ENCODE assay signal across 8 cellular contexts in genomic region chr10:123007558-123008378, GRCh38. TPM values are rescaled to one million over a fixed set of nuclear protein-coding genes. Genes with fewer than 3 reads are reported as not detected.
DNase-seq lines count a peak whose midpoint lies in the region; ATAC-seq and TF ChIP-seq lines count a peak whose summit lies in the region.

No MANE protein-coding gene starts in this region.

- no peak overlapping the region for H3K18ac ChIP-seq in mesenchymal stem cell (ENCODE audit: low read depth in 1 of 2, low read length in 2 of 2)

- H2BK15ac ChIP-seq in mesenchymal stem cell (ENCODE audit: low read depth, poor library complexity, severe bottlenecking): no peak overlapping the region

- peaks cover 19% of the 10 kb centered on the region for H3K79me1 ChIP-seq in mesenchymal stem cell (replicated peaks; ENCODE audit: low read length, poor library complexity, severe bottlenecking)

- H2BK5ac ChIP-seq in mesenchymal stem cell (ENCODE audit: low read depth, low read length, poor library complexity, severe bottlenecking): no peak overlapping the region

- no peaks in the 10 kb centered on the region for H3K27me3 ChIP-seq in mesenchymal stem cell (ENCODE audit: control insufficient read depth in 1 of 2, insufficient read depth in 1 of 2, low read length in 2 of 2)

- H3K9ac ChIP-seq in mesenchymal stem cell (ENCODE audit: low read length): peak overlapping the region; percentile 96

- no peaks in the 10 kb centered on the region for H3K4me1 ChIP-seq in mesenchymal stem cell (ENCODE audit: control insufficient read depth, insufficient read depth, low read depth, low read length)

- CTCF ChIA-PET in activated CD4-positive, alpha-beta T cell treated with anti-CD3 and anti-CD28 coated beads for 36 hours (lab: Charles Lee): interaction anchor here (0.8 to 2.9 kb wide), 4 partner anchors 9 to 27 kb away, joined by 3 to 19 read pairs (median 4); partner anchors contain the start of gene PSTK

- H3K9me3 Mint-ChIP-seq in activated CD4-positive, alpha-beta T cell treated with anti-CD3 and anti-CD28 coated beads for 36 hours (ENCODE audit: low read depth): no peaks in the 10 kb centered on the region

- H3K36me3 ChIP-seq in mesenchymal stem cell (ENCODE audit: control insufficient read depth in 1 of 2, insufficient read depth in 2 of 2, low read depth in 1 of 2, low read length in 2 of 2): peaks cover 4 to 7% of the 10 kb centered on the region in 2 experiments

- H3K4me3 ChIP-seq in GM12875 (ENCODE audit: low read depth, low read length): peak overlapping the region; percentile 85
- H3K4me3 ChIP-seq in mesenchymal stem cell (ENCODE audit: insufficient read depth in 1 of 2, low read depth in 1 of 2, low read length in 2 of 2): peak overlapping the region; percentile 87 to 94

- H2BK120ac ChIP-seq in mesenchymal stem cell (ENCODE audit: low read depth, low read length): no peak overlapping the region

- no peak overlapping the region for H2BK12ac ChIP-seq in mesenchymal stem cell (ENCODE audit: low read length in 2 of 2)

- peak; percentile 1 for DNase-seq in NCI-H2107 (lab: John Stamatoyannopoulos, UW)
- DNase-seq in activated CD4-positive, alpha-beta T cell treated with anti-CD3 and anti-CD28 coated beads for 36 hours: peak; percentile 63
- peak; percentile 31 for DNase-seq in effector CD8-positive, alpha-beta T cell (lab: John Stamatoyannopoulos, UW)
- DNase-seq in mesenchymal stem cell: peak; percentile 79
- DNase-seq in stimulated activated CD8-positive, alpha-beta memory T cell treated with anti-CD3 and anti-CD28 coated beads, Interleukin-4, amount 100 ng/mL, for 48 hours: peak; percentile 55
- DNase-seq in foreskin melanocyte: no peak

- H3K27me3 Mint-ChIP-seq in activated CD4-positive, alpha-beta T cell treated with anti-CD3 and anti-CD28 coated beads for 36 hours: no peaks in the 10 kb centered on the region

- peak overlapping the region; percentile 48 for H2AFZ ChIP-seq in mesenchymal stem cell (ENCODE audit: low read depth, low read length)

- H3K14ac ChIP-seq in mesenchymal stem cell (ENCODE audit: low read length in 2 of 2): no peak overlapping the region

- 6% methylated on average over 32 of the region's 34 CpGs for WGBS in mesenchymal stem cell

- H4K91ac ChIP-seq in mesenchymal stem cell (ENCODE audit: low read length): no peak overlapping the region

- peak overlapping the region; percentile 72 for H3K4me2 ChIP-seq in mesenchymal stem cell (ENCODE audit: low read length, poor library complexity, severe bottlenecking)

- no peaks in the 10 kb centered on the region for H3K9me3 ChIP-seq in mesenchymal stem cell (ENCODE audit: control insufficient read depth, low read length)

- no peak overlapping the region for H2AK5ac ChIP-seq in mesenchymal stem cell (ENCODE audit: low read length, severe bottlenecking)

- peak overlapping the region in 1 of 2 experiments; percentile 80 for H3K23ac ChIP-seq in mesenchymal stem cell (ENCODE audit: low read length in 2 of 2)

- no peak overlapping the region for H3K27ac ChIP-seq in mesenchymal stem cell (ENCODE audit: low read length, poor library complexity, severe bottlenecking)

- no peak for TF ChIP-seq CTCF in GM12875 (IDR thresholded peaks at IDR 0.05; ENCODE audit: borderline replicate concordance, insufficient read depth, low read depth, low read length)

- peaks cover 43% of the 10 kb centered on the region for H3K4me1 Mint-ChIP-seq in activated CD4-positive, alpha-beta T cell treated with anti-CD3 and anti-CD28 coated beads for 36 hours

- intact Hi-C loops in activated CD4-positive, alpha-beta T cell treated with anti-CD3 and anti-CD28 coated beads for 36 hours (cut with DNase I, micrococcal nuclease): loop anchor here (1.0 to 10.0 kb wide), 10 partner anchors 27 to 1454 kb away; partner anchors contain the start of genes BUB3 (in 2 of the 2), C10orf88 (in 2 of the 2), FAM24B (in 2 of the 2) and PLEKHA1 (in 2 of the 2)

- peak overlapping the region; percentile 98 for H4K8ac ChIP-seq in mesenchymal stem cell (ENCODE audit: low read length)

- H3K36me3 Mint-ChIP-seq in activated CD4-positive, alpha-beta T cell treated with anti-CD3 and anti-CD28 coated beads for 36 hours (ENCODE audit: low read depth): peaks cover 8% of the 10 kb centered on the region

- no peak overlapping the region for H3K4ac ChIP-seq in mesenchymal stem cell (ENCODE audit: low read depth in 1 of 2, low read length in 2 of 2)

- POLR2A ChIA-PET in activated CD4-positive, alpha-beta T cell treated with anti-CD3 and anti-CD28 coated beads for 36 hours (lab: Charles Lee): interaction anchor here (0.8 to 1.5 kb wide), 3 partner anchors 9 to 52 kb away, joined by 4 to 5 read pairs (median 5); partner anchors contain the start of gene PSTK

- peak; percentile 33 for ATAC-seq in HG02571 (IDR thresholded peaks at IDR 0.05; ENCODE audit: unreplicated experiment)
- peak; percentile 57 for ATAC-seq in activated CD4-positive, alpha-beta T cell treated with anti-CD3 and anti-CD28 coated beads for 36 hours

- H3K4me3 Mint-ChIP-seq in activated CD4-positive, alpha-beta T cell treated with anti-CD3 and anti-CD28 coated beads for 36 hours: peak overlapping the region; percentile 95

- peak overlapping the region; percentile 99 for H3K27ac Mint-ChIP-seq in activated CD4-positive, alpha-beta T cell treated with anti-CD3 and anti-CD28 coated beads for 36 hours

RNA-seq across cellular contexts. Expression of gene IKZF5, which starts 0.8 kb away (rescaled TPM):
- 10 to 100 TPM in 1 of 2 experiments, 1 to 10 TPM in 1; 9.4 to 14.1 TPM for total RNA-seq in activated CD4-positive, alpha-beta T cell treated with anti-CD3 and anti-CD28 coated beads for 36 hours
- polyA plus RNA-seq in mesenchymal stem cell (2013, experiment 1 of 2): 5.7 TPM
- 6.0 TPM for polyA plus RNA-seq in mesenchymal stem cell (2013, experiment 2 of 2)

RNA-seq across cellular contexts. Expression of gene ACADSB, which starts 1.0 kb away (rescaled TPM):
- 10 to 100 TPM; 24.0 to 25.5 TPM for total RNA-seq in activated CD4-positive, alpha-beta T cell treated with anti-CD3 and anti-CD28 coated beads for 36 hours
- polyA plus RNA-seq in mesenchymal stem cell (2013, experiment 1 of 2): 6.1 TPM
- polyA plus RNA-seq in mesenchymal stem cell (2013, experiment 2 of 2): 6.8 TPM

RNA-seq across cellular contexts. Expression of gene PSTK, which starts 27.6 kb away (rescaled TPM):
- 1 to 10 TPM; 2.8 to 2.9 TPM for total RNA-seq in activated CD4-positive, alpha-beta T cell treated with anti-CD3 and anti-CD28 coated beads for 36 hours
- 3.5 TPM for polyA plus RNA-seq in mesenchymal stem cell (2013, experiment 1 of 2)
- polyA plus RNA-seq in mesenchymal stem cell (2013, experiment 2 of 2): 3.6 TPM

RNA-seq across cellular contexts. Expression of gene C10orf88, which starts 53.7 kb away (rescaled TPM):
- total RNA-seq in activated CD4-positive, alpha-beta T cell treated with anti-CD3 and anti-CD28 coated beads for 36 hours: 1 to 10 TPM; 8.6 to 9.0 TPM
- 7.1 TPM for polyA plus RNA-seq in mesenchymal stem cell (2013, experiment 1 of 2)
- polyA plus RNA-seq in mesenchymal stem cell (2013, experiment 2 of 2): 6.8 TPM
